ENCODE assay signal across 28 cellular contexts in genomic region chr1:238898856-238899255, GRCh38.
DNase-seq lines count a peak whose midpoint lies in the region; ATAC-seq and TF ChIP-seq lines count a peak whose summit lies in the region.
"Had no signal": no experiment of that assay in that cellular context is flagged by ENCODE, and none has a peak within 500 bp of the region (broad histone marks: within the 10 kb centered on the region; RNA-seq: fewer than 3 reads in every experiment).

No MANE protein-coding gene starts in this region.

- H4K20me1 ChIP-seq in hepatocyte (ENCODE audit: insufficient read depth, poor library complexity, severe bottlenecking), result no peaks in the 10 kb centered on the region

- no peak overlapping the region for H3K4me2 ChIP-seq in hepatocyte

- no peak overlapping the region for H3K27ac ChIP-seq in hepatocyte
- H3K27ac ChIP-seq: breast epithelium, colonic mucosa, gastroesophageal sphincter, lower lobe of right lung, sigmoid colon, tibial artery had no signal

- no peaks in the 10 kb centered on the region for H3K79me2 ChIP-seq in hepatocyte

- H3K36me3 ChIP-seq in hepatocyte (replicated peaks; ENCODE audit: insufficient read depth, low read depth), result no peaks in the 10 kb centered on the region
- H3K36me3 ChIP-seq: breast epithelium, colonic mucosa, gastroesophageal sphincter, HAP-1, lower lobe of right lung, sigmoid colon, tibial artery had no signal

- H3K27me3 ChIP-seq in hepatocyte, result no peaks in the 10 kb centered on the region
- H3K27me3 ChIP-seq: breast epithelium, colonic mucosa, gastroesophageal sphincter, sigmoid colon, tibial artery had no signal

- DNase-seq in NOMO-1 (lab: John Stamatoyannopoulos, UW; ENCODE audit: unreplicated experiment in 2 of 2) (peak; percentile 0 to 2), NOMO-1 treated with dmso at 0.1 percent for 144 hours (lab: John Stamatoyannopoulos, UW; ENCODE audit: unreplicated experiment) (no peak), SKM-1 (lab: John Stamatoyannopoulos, UW; ENCODE audit: unreplicated experiment) (peak; percentile 29), epithelial cell of esophagus (ENCODE audit: low read depth) (peak; percentile 58), amniotic stem cell (lab: John Stamatoyannopoulos, UW) (no peak), hepatocyte (ENCODE audit: low spot score) (no peak)
- DNase-seq: 8988T; activated B cell treated with CpG ODN at 0.5 μM for 24 hours; activated CD4-positive, alpha-beta memory T cell treated with anti-CD3 and anti-CD28 coated beads, Interleukin-2, amount 10 ng/mL, durations not matched to agents 7 days and 5 days; activated effector memory CD4-positive, alpha-beta T cell treated with Interleukin-2 at 50 U/mL for 16 hours; activated naive CD8-positive, alpha-beta T cell treated with anti-CD3 and anti-CD28 coated beads, Interleukin-2, amount 10 ng/mL, durations not matched to agents 7 days and 5 days; CD4-positive, alpha-beta T cell; colonic mucosa; kidney; lower lobe of right lung; NCI-H2171; NCI-H526; sigmoid colon; stimulated activated CD4-positive, alpha-beta T cell treated with anti-CD3 and anti-CD28 coated beads, Interleukin-15, amount 100 ng/mL, for 24 hours; stimulated activated naive CD8-positive, alpha-beta T cell treated with anti-CD3 and anti-CD28 coated beads, Interleukin-15, amount 100 ng/mL, for 72 hours; SW 1271; T1000; tibial artery had no signal

- TF ChIP-seq CTCF in epithelial cell of esophagus (IDR thresholded peaks at IDR 0.05; ENCODE audit: insufficient read depth, low read depth, low read length, missing control alignments), result no peak
- TF ChIP-seq CTCF in hepatocyte (IDR thresholded peaks at IDR 0.05; ENCODE audit: poor library complexity), result no peak

- no peaks in the 10 kb centered on the region for H3K9me2 ChIP-seq in hepatocyte (replicated peaks; ENCODE audit: insufficient read depth)

- H2AFZ ChIP-seq in hepatocyte, result no peak overlapping the region

- H3K4me3 ChIP-seq in epithelial cell of esophagus (ENCODE audit: low read length) (no peak overlapping the region), hepatocyte (no peak overlapping the region)
- H3K4me3 ChIP-seq: breast epithelium, colonic mucosa, gastroesophageal sphincter, HAP-1, lower lobe of right lung, sigmoid colon, tibial artery had no signal

- H3K9me3 ChIP-seq in hepatocyte (ENCODE audit: low read depth), result no peaks in the 10 kb centered on the region
- H3K9me3 ChIP-seq: breast epithelium, colonic mucosa, gastroesophageal sphincter, HAP-1, lower lobe of right lung, sigmoid colon, tibial artery had no signal

- no peaks in the 10 kb centered on the region for H3K4me1 ChIP-seq in hepatocyte (ENCODE audit: insufficient read depth)
- H3K4me1 ChIP-seq: breast epithelium, colonic mucosa, gastroesophageal sphincter, HAP-1, lower lobe of right lung, sigmoid colon, tibial artery had no signal

- ATAC-seq in HG02973 (IDR thresholded peaks at IDR 0.05; ENCODE audit: unreplicated experiment), result no peak
- no peak for ATAC-seq in HG02840 (IDR thresholded peaks at IDR 0.05; ENCODE audit: low FRiP score, unreplicated experiment)
- ATAC-seq: gastroesophageal sphincter; lower lobe of right lung; stimulated activated naive CD8-positive, alpha-beta T cell treated with anti-CD3 and anti-CD28 coated beads, Interleukin-15, amount 100 ng/mL, for 72 hours had no signal

Comparison
In these comparisons a context has a peak if more than half of its experiments do, and no peak if none do; other contexts are left out.
1. DNase-seq: peak in NOMO-1 (2 of 2), SKM-1 (single experiment) and epithelial cell of esophagus (single experiment); none in NOMO-1 treated with dmso at 0.1 percent for 144 hours (single experiment), amniotic stem cell (single experiment) and hepatocyte (single experiment).